In genomic region chr10:70233109-70233938, GRCh38 we compare ENCODE assay signal across 8 cellular contexts. TPM values are rescaled to one million over a fixed set of nuclear protein-coding genes. Genes with fewer than 3 reads are reported as not detected.
DNase-seq lines count a peak whose midpoint lies in the region; ATAC-seq and TF ChIP-seq lines count a peak whose summit lies in the region.

Gene PPA1 (minus strand): TSS chr10:70233429. CDS start chr10:70233327, 102 bp downstream.

- H3K4me3 ChIP-seq in right cardiac atrium (ENCODE audit: low read length) (peak within 1 kb of the TSS; percentile 87), vagina (peak within 1 kb of the TSS; percentile 87 to 94)

- H3K9me3 ChIP-seq in right cardiac atrium (ENCODE audit: control insufficient read depth, low read length) (no peaks in the 10 kb centered on the region), vagina (no peaks in the 10 kb centered on the region)

- DNase-seq in NCI-H187 (lab: John Stamatoyannopoulos, UW): peak; percentile 84 to 91
- peak; percentile 97 to 99 (median 99) for DNase-seq in T-helper 2 cell
- DNase-seq in anterior cingulate cortex (lab: John Stamatoyannopoulos, UW): peak; percentile 68 to 99 (median 97)
- DNase-seq in right cardiac atrium: peak; percentile 99 to 100 (median 100)
- DNase-seq in putamen (ENCODE audit: low spot score): peak; percentile 99
- peak in 1 of 2 donors; percentile 94 for DNase-seq in vagina (ENCODE audit: extremely low spot score in 2 of 2)

- under 1% methylated on average over 74 of the region's 74 CpGs for WGBS in right cardiac atrium

- ATAC-seq in GM18498 (IDR thresholded peaks at IDR 0.05; ENCODE audit: unreplicated experiment) (peak; percentile 89), HG02938 (IDR thresholded peaks at IDR 0.05; ENCODE audit: unreplicated experiment) (peak; percentile 75), right cardiac atrium (peak; percentile 99)

- TF ChIP-seq CTCF in vagina (IDR thresholded peaks at IDR 0.05): no peak

- H3K27ac ChIP-seq in right cardiac atrium (ENCODE audit: low read length) (peak within 1 kb of the TSS; percentile 76), vagina (peak within 1 kb of the TSS; percentile 77)

- intact Hi-C loops in right cardiac atrium (cut with DNase I) (no loop called here), vagina (cut with DNase I) (no loop called here)

- H3K27me3 ChIP-seq in right cardiac atrium (ENCODE audit: control insufficient read depth, insufficient read depth): no peaks in the 10 kb centered on the region
- H3K27me3 ChIP-seq in vagina: no peaks in the 10 kb centered on the region

- TF ChIP-seq POLR2A in vagina (IDR thresholded peaks at IDR 0.05): peak in 1 of 2 donors; percentile 75

- H3K4me1 ChIP-seq in right cardiac atrium (ENCODE audit: control insufficient read depth, insufficient read depth, low read length) (no peaks in the 10 kb centered on the region), vagina (peaks cover 31% of the 10 kb centered on the region)

- no peaks in the 10 kb centered on the region for H3K36me3 ChIP-seq in vagina

RNA-seq across cellular contexts. Expression of gene PPA1, which starts in this region (rescaled TPM):
- total RNA-seq in right cardiac atrium (10 to 100 TPM; 40.7 to 75.1 (median 68.6) TPM), vagina (79.3 TPM)
- 99.2 TPM for polyA plus RNA-seq in right cardiac atrium
